Comparison of ENCODE assay signal across 1 cellular context in genomic region chr13:51588406-51588949, GRCh38.
TF ChIP-seq lines count a peak whose summit lies in the region.

No MANE protein-coding gene starts in this region.

TF ChIP-seq in HepG2, 621 proteins besides CTCF, POLR2A, EP300 and RAD21:
- TF ChIP-seq PHB2 (IDR thresholded peaks at IDR 0.05; ENCODE audit: partially characterized antibody) (no peak), BRCA1 (CRISPR knock-in tag; IDR thresholded peaks at IDR 0.05) (no peak), ZNF574 (CRISPR knock-in tag; IDR thresholded peaks at IDR 0.05) (no peak), HMGXB3 (CRISPR knock-in tag; IDR thresholded peaks at IDR 0.05; ENCODE audit: borderline replicate concordance) (no peak), ZBTB14 (CRISPR knock-in tag; IDR thresholded peaks at IDR 0.05) (no peak), HHEX (CRISPR knock-in tag; IDR thresholded peaks at IDR 0.05) (no peak), ZKSCAN8 (CRISPR knock-in tag; IDR thresholded peaks at IDR 0.05; ENCODE audit: borderline replicate concordance) (no peak), HMG20B (CRISPR knock-in tag; conservative IDR thresholded peaks at IDR 0.05) (no peak), ZNF569 (CRISPR knock-in tag; IDR thresholded peaks at IDR 0.05; ENCODE audit: borderline replicate concordance) (no peak), KDM4B (CRISPR knock-in tag; IDR thresholded peaks at IDR 0.05) (no peak), TOE1 (CRISPR knock-in tag; IDR thresholded peaks at IDR 0.05) (no peak), IRF2 (CRISPR knock-in tag; IDR thresholded peaks at IDR 0.05) (no peak), ZNF20 (CRISPR knock-in tag; IDR thresholded peaks at IDR 0.05) (no peak), ZNF382 (CRISPR knock-in tag; IDR thresholded peaks at IDR 0.05; ENCODE audit: borderline replicate concordance) (no peak), ZNF264 (CRISPR knock-in tag; IDR thresholded peaks at IDR 0.05) (no peak)
